Comparison of ENCODE assay signal across 15 cellular contexts in the genomic region with DNA sequence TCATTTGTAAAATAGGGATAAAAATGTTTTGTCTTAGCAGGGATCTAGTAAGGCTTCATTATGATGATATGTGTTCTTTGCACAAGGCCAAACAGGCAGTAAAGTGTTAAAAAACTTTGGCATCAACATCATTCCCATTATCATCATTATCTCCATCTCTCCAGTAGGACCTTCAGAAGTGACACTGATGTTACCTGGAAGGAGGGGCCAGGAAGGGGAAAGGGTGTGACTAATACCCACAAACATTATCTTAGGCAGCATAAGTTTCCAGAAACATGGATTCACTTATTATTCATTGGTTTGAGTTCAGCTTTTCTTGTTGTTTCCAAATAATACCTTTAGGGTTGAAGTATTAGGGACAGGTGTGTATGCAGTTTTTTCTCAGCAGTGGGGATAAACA.
DNase-seq lines count a peak whose midpoint lies in the region; ATAC-seq and TF ChIP-seq lines count a peak whose summit lies in the region.
"Had no signal": no experiment of that assay in that cellular context is flagged by ENCODE, and none has a peak within 500 bp of the region (broad histone marks: within the 10 kb centered on the region; RNA-seq: fewer than 3 reads in every experiment).

No MANE protein-coding gene starts in this region.

- no peak overlapping the region for H3K4me3 Mint-ChIP-seq in H9
- H3K4me3 Mint-ChIP-seq: CD4-positive, CD25-positive, alpha-beta regulatory T cell had no signal

- H2AFZ ChIP-seq in mammary epithelial cell (ENCODE audit: low read depth, low read length) (no peak overlapping the region), H9 (ENCODE audit: low read length) (no peak overlapping the region)

- no peak overlapping the region for H3K18ac ChIP-seq in H9 (ENCODE audit: insufficient read length, low read depth, low read length)

- no peak overlapping the region for H4K5ac ChIP-seq in H9 (ENCODE audit: insufficient read length, low read depth, low read length)

- no peaks in the 10 kb centered on the region for H3K27me3 ChIP-seq in mammary epithelial cell (ENCODE audit: insufficient read depth, low read length)
- H3K27me3 ChIP-seq in foreskin keratinocyte = no peaks in the 10 kb centered on the region
- no peaks in the 10 kb centered on the region for H3K27me3 ChIP-seq in spleen (replicated peaks in 1 of 7)
- no peaks in the 10 kb centered on the region for H3K27me3 ChIP-seq in H9 (ENCODE audit: insufficient read depth, low read length)
- H3K27me3 ChIP-seq: BLaER1 treated with 17β-estradiol and CSF1 and Interleukin-3, amounts not matched to agents 10 nM and 100 nM had no signal

- dilution Hi-C loops in mammary epithelial cell (cut with HindIII; ENCODE audit: low sequenced_read_pairs) = no loop called here

- ATAC-seq in foreskin keratinocyte (peak; percentile 30), mucosa of descending colon (no peak)

- CTCF ChIA-PET in HEK293 (lab: Yijun Ruan, JAX) = no interaction called here
- CTCF ChIA-PET in mammary epithelial cell (lab: Charles Lee; ENCODE audit: low non-redundant PET) = no interaction called here

- H3K56ac ChIP-seq in H9 (ENCODE audit: insufficient read length, low read depth, low read length) = no peak overlapping the region

- H3K4me3 ChIP-seq in HEK293 (ENCODE audit: low read depth, low read length) (no peak overlapping the region), mammary epithelial cell (replicated peaks in 1 of 3; ENCODE audit: insufficient read depth in 1 of 3, low read depth in 2 of 3, low read length in 3 of 3) (no peak overlapping the region), spleen (no peak overlapping the region), mucosa of descending colon (no peak overlapping the region)
- H3K4me3 ChIP-seq: BLaER1 treated with 17β-estradiol and CSF1 and Interleukin-3, amounts not matched to agents 10 nM and 100 nM had no signal

- H4K20me1 ChIP-seq in mammary epithelial cell (ENCODE audit: insufficient read depth, low read length) (no peaks in the 10 kb centered on the region), H9 (ENCODE audit: control insufficient read depth, insufficient read depth, insufficient read length) (no peaks in the 10 kb centered on the region)

- H3K4me2 ChIP-seq in mammary epithelial cell (ENCODE audit: insufficient read depth, low read depth, low read length) (no peak overlapping the region), H9 (ENCODE audit: insufficient read depth, insufficient read length, low read length) (no peak overlapping the region)
- H3K4me2 ChIP-seq: BLaER1 treated with 17β-estradiol and CSF1 and Interleukin-3, amounts not matched to agents 10 nM and 100 nM had no signal

- H3K9ac ChIP-seq in mammary epithelial cell (ENCODE audit: insufficient read depth, low read length) = no peak overlapping the region
- H3K9ac ChIP-seq in H9 (ENCODE audit: extremely low read depth, insufficient read length, low read length) = no peak overlapping the region
- H3K9ac ChIP-seq: BLaER1 treated with 17β-estradiol and CSF1 and Interleukin-3, amounts not matched to agents 10 nM and 100 nM had no signal

- no peaks in the 10 kb centered on the region for H3K23me2 ChIP-seq in H9 (ENCODE audit: insufficient read length, low read depth, low read length, poor library complexity, severe bottlenecking)

- BruUV-seq in mammary epithelial cell (replicated peaks; lab: Mats Ljungman, UMichigan) = no TSS peak

- intact Hi-C loops in mammary epithelial cell (cut with micrococcal nuclease) = loop anchor here (10.0 kb wide), 2 partner anchors 66 to 256 kb away; no protein-coding TSS in a partner anchor
- intact Hi-C loops in spleen (cut with DNase I; ENCODE audit: low total_unique reads) = no loop called here
- intact Hi-C loops in mucosa of descending colon (cut with DNase I, micrococcal nuclease) = no loop called here

- H3K27ac Mint-ChIP-seq in H9 = no peak overlapping the region
- H3K27ac Mint-ChIP-seq: CD4-positive, CD25-positive, alpha-beta regulatory T cell had no signal

- no peak overlapping the region for H2BK20ac ChIP-seq in H9 (ENCODE audit: low read depth, low read length, poor library complexity, severe bottlenecking)

- no peak overlapping the region for H2BK120ac ChIP-seq in H9 (ENCODE audit: low read depth, low read length, poor library complexity, severe bottlenecking)

- peaks cover 54 to 57% of the 10 kb centered on the region in 2 experiments for H3K4me1 Mint-ChIP-seq in H9
- H3K4me1 Mint-ChIP-seq: CD4-positive, CD25-positive, alpha-beta regulatory T cell had no signal

- in situ Hi-C loops in mammary epithelial cell (cut with MboI; ENCODE audit: low sequenced_read_pairs in 2 of 2) = no loop called here

- H3K4ac ChIP-seq in H9 (ENCODE audit: low read depth, low read length) = no peak overlapping the region

- no peak overlapping the region for H2BK5ac ChIP-seq in H9 (ENCODE audit: insufficient read length, low read length)

- no peak overlapping the region for H2BK12ac ChIP-seq in H9 (ENCODE audit: insufficient read length, low read depth, low read length)

- H3K9me3 ChIP-seq in HEK293 (ENCODE audit: control insufficient read depth, insufficient read depth, low read depth, low read length) = no peaks in the 10 kb centered on the region
- no peaks in the 10 kb centered on the region for H3K9me3 ChIP-seq in mammary epithelial cell (replicated peaks; ENCODE audit: insufficient read depth, low read length)
- H3K9me3 ChIP-seq in spleen = no peaks in the 10 kb centered on the region
- no peaks in the 10 kb centered on the region for H3K9me3 ChIP-seq in H9 (ENCODE audit: control insufficient read depth, low read depth, low read length)
- H3K9me3 ChIP-seq in mucosa of descending colon = no peaks in the 10 kb centered on the region
- H3K9me3 ChIP-seq: BLaER1 treated with 17β-estradiol and CSF1 and Interleukin-3, amounts not matched to agents 10 nM and 100 nM had no signal

- H4K91ac ChIP-seq in H9 (ENCODE audit: insufficient read length, low read depth, low read length) = no peak overlapping the region

- H4K8ac ChIP-seq in H9 (replicated peaks; ENCODE audit: insufficient read length, low read depth, low read length) = no peak overlapping the region

- no peak overlapping the region for H3T11ph ChIP-seq in H9 (ENCODE audit: low read length)

- DNase-seq in ELR (ENCODE audit: low read depth) (peak; percentile 37), mammary epithelial cell (peak; percentile 18), foreskin keratinocyte (no peak), midbrain (lab: John Stamatoyannopoulos, UW) (no peak), spleen (no peak), H9 (no peak), mucosa of descending colon (no peak)
- DNase-seq: ACHN; CD4-positive, CD25-positive, alpha-beta regulatory T cell; DMS53; GOT3; HCEC 1CT had no signal

- no peaks in the 10 kb centered on the region for H3K9me3 Mint-ChIP-seq in H9

- POLR2A ChIA-PET in HEK293 (lab: Yijun Ruan, JAX) = no interaction called here

- no peak overlapping the region for H2AK5ac ChIP-seq in H9 (ENCODE audit: insufficient read length, low read length)

- H3K79me2 ChIP-seq in mammary epithelial cell (ENCODE audit: insufficient read depth, low read length) (no peaks in the 10 kb centered on the region), H9 (ENCODE audit: insufficient read depth, low read length) (peaks cover 5% of the 10 kb centered on the region; the same call in 1 of the 2 replicates)

- no peak for TF ChIP-seq CTCF in HEK293 (tag by site-specific recombination; IDR thresholded peaks at IDR 0.05)
- TF ChIP-seq CTCF in mammary epithelial cell (conservative IDR thresholded peaks at IDR 0.05 in 1 of 2, IDR thresholded peaks at IDR 0.05 in 1 of 2; ENCODE audit: extremely low read depth in 1 of 2, insufficient read depth in 1 of 2, low read depth in 1 of 2, low read length in 2 of 2) = no peak
- no peak for TF ChIP-seq CTCF in foreskin keratinocyte (conservative IDR thresholded peaks at IDR 0.05)
- no peak for TF ChIP-seq CTCF in spleen (IDR thresholded peaks at IDR 0.05 in 8 of 11, conservative IDR thresholded peaks at IDR 0.05 in 3 of 11)
- TF ChIP-seq CTCF in H9 (conservative IDR thresholded peaks at IDR 0.05) = no peak
- no peak for TF ChIP-seq CTCF in mucosa of descending colon (IDR thresholded peaks at IDR 0.05)

- H3K79me1 ChIP-seq in H9 (ENCODE audit: insufficient read depth, low read depth, low read length, poor library complexity, severe bottlenecking) = peaks cover 4% of the 10 kb centered on the region

- H3K36me3 ChIP-seq in HEK293 (ENCODE audit: control insufficient read depth in 2 of 2, insufficient read depth in 1 of 2, low read length in 2 of 2) (no peaks in the 10 kb centered on the region), mammary epithelial cell (ENCODE audit: insufficient read depth, low read length) (no peaks in the 10 kb centered on the region), spleen (no peaks in the 10 kb centered on the region), mucosa of descending colon (ENCODE audit: low read depth) (no peaks in the 10 kb centered on the region)
- H3K36me3 ChIP-seq: BLaER1 treated with 17β-estradiol and CSF1 and Interleukin-3, amounts not matched to agents 10 nM and 100 nM had no signal

- H3K4me1 ChIP-seq in HEK293 (ENCODE audit: control insufficient read depth, insufficient read depth, low read length) (no peaks in the 10 kb centered on the region), mammary epithelial cell (ENCODE audit: insufficient read depth, low read length) (peaks cover 31% of the 10 kb centered on the region), foreskin keratinocyte (peaks cover 46% of the 10 kb centered on the region), spleen (no peaks in the 10 kb centered on the region), H9 (ENCODE audit: insufficient read depth, low read length) (peaks cover 5% of the 10 kb centered on the region; the same call in 1 of the 2 replicates), mucosa of descending colon (ENCODE audit: low read depth) (no peaks in the 10 kb centered on the region)
- H3K4me1 ChIP-seq: BLaER1 treated with 17β-estradiol and CSF1 and Interleukin-3, amounts not matched to agents 10 nM and 100 nM had no signal

- H3K27me3 Mint-ChIP-seq in H9 (ENCODE audit: low read depth) = no peaks in the 10 kb centered on the region
- H3K27me3 Mint-ChIP-seq: CD4-positive, CD25-positive, alpha-beta regulatory T cell had no signal

- no peak overlapping the region for H3K14ac ChIP-seq in H9 (ENCODE audit: insufficient read depth, low read length)

- H3K36me3 Mint-ChIP-seq in H9 (ENCODE audit: insufficient read depth in 1 of 3, low read depth in 3 of 3) = no peaks in the 10 kb centered on the region; a peak in 1 of 7 replicates
- H3K36me3 Mint-ChIP-seq: CD4-positive, CD25-positive, alpha-beta regulatory T cell had no signal

- no peak overlapping the region for H3K23ac ChIP-seq in H9 (ENCODE audit: insufficient read length, low read depth, low read length)

- H2BK15ac ChIP-seq in H9 (ENCODE audit: low read depth, low read length) = no peak overlapping the region

- no peak for TF ChIP-seq POLR2A in spleen (IDR thresholded peaks at IDR 0.05)

- H3K27ac ChIP-seq in HEK293 (ENCODE audit: extremely low read depth, low read depth, low read length) (no peak overlapping the region), mammary epithelial cell (ENCODE audit: insufficient read depth, low read depth, low read length) (no peak overlapping the region), foreskin keratinocyte (no peak overlapping the region), spleen (no peak overlapping the region), H9 (ENCODE audit: insufficient read length, low read depth, low read length) (no peak overlapping the region)
- H3K27ac ChIP-seq: BLaER1 treated with 17β-estradiol and CSF1 and Interleukin-3, amounts not matched to agents 10 nM and 100 nM; HL-60 had no signal

Comparison
In these comparisons a context has a peak if more than half of its experiments do, and no peak if none do; other contexts are left out.
1. DNase-seq: peak in ELR (single experiment) and mammary epithelial cell (single experiment); none in foreskin keratinocyte (0 of 2), midbrain (single experiment), spleen (single experiment), H9 (single experiment) and mucosa of descending colon (0 of 3).